8 cellular contexts compared by ENCODE assay signal in the genomic region with DNA sequence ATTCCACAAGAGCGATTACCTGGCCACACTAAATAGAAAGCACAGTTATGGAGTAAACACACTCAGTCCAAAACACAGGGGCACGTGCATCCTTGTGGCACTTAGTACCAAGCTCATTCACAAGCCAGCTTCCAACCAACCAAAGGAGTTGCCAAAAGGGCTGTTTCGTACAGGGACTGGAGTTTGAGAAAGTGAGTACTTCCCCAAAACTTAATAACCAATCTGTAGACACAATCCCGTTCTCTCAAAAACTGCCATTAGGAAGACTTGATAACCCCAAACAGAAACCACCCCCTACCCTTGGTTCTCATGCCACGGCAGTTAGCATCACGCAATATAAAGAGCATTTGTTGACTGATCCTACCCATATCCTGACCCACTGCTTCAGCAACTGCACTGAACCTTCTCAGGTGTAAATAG.
DNase-seq lines count a peak whose midpoint lies in the region; ATAC-seq and TF ChIP-seq lines count a peak whose summit lies in the region.

No MANE protein-coding gene starts in this region.

- peak overlapping the region; percentile 96 for H3K4me2 ChIP-seq in HCT116 (ENCODE audit: low read length)

- peak overlapping the region; percentile 74 for H3K27ac ChIP-seq in HCT116 (ENCODE audit: low read depth, low read length)

- peaks cover 47% of the 10 kb centered on the region for H3K79me2 ChIP-seq in HCT116 (ENCODE audit: insufficient read depth, low read length)

- H3K9ac ChIP-seq in HCT116 (ENCODE audit: low read length) = peak overlapping the region; percentile 69

- H3K4me1 ChIP-seq in HCT116 (ENCODE audit: control insufficient read depth in 1 of 2, insufficient read depth in 2 of 2, low read length in 2 of 2) (peaks cover 11 to 40% of the 10 kb centered on the region in 2 experiments), neuron (ENCODE audit: insufficient read depth, low read length) (peaks cover 11% of the 10 kb centered on the region)

- H2AFZ ChIP-seq in HCT116 (ENCODE audit: low read depth, low read length, poor library complexity, severe bottlenecking) (peak overlapping the region; percentile 37), neuron (ENCODE audit: low read depth, low read length) (peak overlapping the region; percentile 88)

- peak overlapping the region; percentile 90 to 93 for H3K4me3 Mint-ChIP-seq in CD14-positive monocyte
- H3K4me3 Mint-ChIP-seq in T-helper 1 cell treated with Interleukin-12 subunit alpha and Interleukin-12 subunit beta and Interleukin-4 antibody, amounts not matched to agents 30 μg/mL and 1 μg/mL, for 36 hours = peak overlapping the region; percentile 90

- H3K27me3 ChIP-seq in HCT116 (ENCODE audit: insufficient read depth, low read length) (no peaks in the 10 kb centered on the region), neuron (ENCODE audit: insufficient read depth, low read length) (no peaks in the 10 kb centered on the region)

- H3K9me2 ChIP-seq in HCT116 (ENCODE audit: insufficient read depth) = no peaks in the 10 kb centered on the region

- H3K27ac Mint-ChIP-seq in CD14-positive monocyte = peak overlapping the region; percentile 91 to 98 (median 94)
- H3K27ac Mint-ChIP-seq in T-helper 1 cell treated with Interleukin-12 subunit alpha and Interleukin-12 subunit beta and Interleukin-4 antibody, amounts not matched to agents 30 μg/mL and 1 μg/mL, for 36 hours = peak overlapping the region; percentile 76

- no peaks in the 10 kb centered on the region for H3K27me3 Mint-ChIP-seq in CD14-positive monocyte (ENCODE audit: low read depth in 3 of 3)
- no peaks in the 10 kb centered on the region for H3K27me3 Mint-ChIP-seq in T-helper 1 cell treated with Interleukin-12 subunit alpha and Interleukin-12 subunit beta and Interleukin-4 antibody, amounts not matched to agents 30 μg/mL and 1 μg/mL, for 36 hours (ENCODE audit: low read depth)

- H4K20me1 ChIP-seq in HCT116 (ENCODE audit: insufficient read depth) = no peaks in the 10 kb centered on the region

- intact Hi-C loops in CD14-positive monocyte (cut with micrococcal nuclease) (loop anchor here in 1 of 2 donors (5.0 to 10.0 kb wide), 2 partner anchors 50 to 207 kb away; a partner anchor contains a TSS), HCT116 (cut with micrococcal nuclease) (loop anchor here (5.0 kb wide), 1 partner anchor 205 kb away; a partner anchor contains a TSS)

- TF ChIP-seq CTCF in CD14-positive monocyte (IDR thresholded peaks at IDR 0.05) = no peak
- TF ChIP-seq CTCF in HCT116 (IDR thresholded peaks at IDR 0.05 in 2 of 3, conservative IDR thresholded peaks at IDR 0.05 in 1 of 3; ENCODE audit: borderline replicate concordance in 1 of 3, insufficient read depth in 1 of 3, low read depth in 2 of 3, low read length in 2 of 3) = no peak
- no peak for TF ChIP-seq CTCF in GM13977 (IDR thresholded peaks at IDR 0.05; ENCODE audit: extremely low read depth, insufficient read depth, missing control alignments)

- H3K4me1 Mint-ChIP-seq in CD14-positive monocyte = peaks cover 66% of the 10 kb centered on the region
- H3K4me1 Mint-ChIP-seq in T-helper 1 cell treated with Interleukin-12 subunit alpha and Interleukin-12 subunit beta and Interleukin-4 antibody, amounts not matched to agents 30 μg/mL and 1 μg/mL, for 36 hours (ENCODE audit: low read depth) = peaks cover 49% of the 10 kb centered on the region

- H3K9me3 ChIP-seq in HCT116 (ENCODE audit: control insufficient read depth in 1 of 2, insufficient read depth in 1 of 2, low read depth in 1 of 2, low read length in 2 of 2) (no peaks in the 10 kb centered on the region), neuron (ENCODE audit: low read length) (no peaks in the 10 kb centered on the region)

- in situ Hi-C loops in GM13977 (cut with MboI; ENCODE audit: low pct_unique_long_range_greater_than_20kb, low sequenced_read_pairs, unreplicated experiment) = no loop called here

- no peak for DNase-seq in CD14-positive monocyte (ENCODE audit: low spot score)
- no peak for DNase-seq in HCT116 (ENCODE audit: low read depth, low spot score)
- DNase-seq in fibroblast of peridontal ligament (ENCODE audit: extremely low read depth) = peak; percentile 48
- DNase-seq in NCI-H2107 treated with DMSO at 0.1 percent for 48 hours (lab: John Stamatoyannopoulos, UW; ENCODE audit: unreplicated experiment) = no peak
- DNase-seq in GM13977 (ENCODE audit: low spot score) = no peak
- DNase-seq in NCI-H2081 (lab: John Stamatoyannopoulos, UW) = no peak

- POLR2A ChIA-PET in HCT116 (lab: Charles Lee) = interaction anchor here (1.2 to 1.8 kb wide), 2 partner anchors 10 kb away, joined by 3 to 7 read pairs; no protein-coding TSS in a partner anchor

- H3K4me3 ChIP-seq in HCT116 (replicated peaks in 1 of 2; ENCODE audit: low read depth in 1 of 2, low read length in 2 of 2) (peak overlapping the region; percentile 60 to 81), neuron (ENCODE audit: low read length) (peak overlapping the region; percentile 46)

- RAD21 ChIA-PET in HCT116 (lab: Charles Lee; ENCODE audit: low non-redundant PET in 1 of 2, low total read pairs in 2 of 2, uncharacterized antibody in 2 of 2, unreplicated experiment in 2 of 2) = interaction anchor here in 1 of 2 experiments (0.8 kb wide), 1 partner anchor 50 kb away, joined by 3 read pairs; no protein-coding TSS in a partner anchor

- no peak for TF ChIP-seq POLR2A in HCT116 (IDR thresholded peaks at IDR 0.05; ENCODE audit: borderline replicate concordance, extremely low read depth, insufficient read depth, insufficient read length)

- no TSS peak for BruUV-seq in HCT116 (replicated peaks; lab: Mats Ljungman, UMichigan)

- peak; percentile 21 for ATAC-seq in HCT116

- CTCF ChIA-PET in HCT116 (lab: Charles Lee) = interaction anchor here (1.8 kb wide), 1 partner anchor 50 kb away, joined by 7 read pairs; no protein-coding TSS in a partner anchor

- TF ChIP-seq RAD21 in HCT116 (IDR thresholded peaks at IDR 0.05; ENCODE audit: low read depth) = no peak

- no peaks in the 10 kb centered on the region for H3K36me3 ChIP-seq in HCT116 (ENCODE audit: control insufficient read depth in 1 of 2, insufficient read depth in 2 of 2, low read length in 2 of 2)
- H3K36me3 ChIP-seq in neuron (ENCODE audit: insufficient read depth, low read length) = no peaks in the 10 kb centered on the region

- peaks cover 0 to 11% of the 10 kb centered on the region in 2 donors for H3K36me3 Mint-ChIP-seq in CD14-positive monocyte
- peaks cover 2% of the 10 kb centered on the region for H3K36me3 Mint-ChIP-seq in T-helper 1 cell treated with Interleukin-12 subunit alpha and Interleukin-12 subunit beta and Interleukin-4 antibody, amounts not matched to agents 30 μg/mL and 1 μg/mL, for 36 hours (ENCODE audit: low read depth)

- no peaks in the 10 kb centered on the region for H3K9me3 Mint-ChIP-seq in CD14-positive monocyte
- no peaks in the 10 kb centered on the region for H3K9me3 Mint-ChIP-seq in T-helper 1 cell treated with Interleukin-12 subunit alpha and Interleukin-12 subunit beta and Interleukin-4 antibody, amounts not matched to agents 30 μg/mL and 1 μg/mL, for 36 hours

TF ChIP-seq in HCT116, 20 proteins besides CTCF, POLR2A, EP300 and RAD21:
- TF ChIP-seq SIN3A (IDR thresholded peaks at IDR 0.05; ENCODE audit: low read depth) (0 out of 2 replicates have a peak, but pooled peaks have one; percentile 4), ZFX (IDR thresholded peaks at IDR 0.05) (no peak)
